In genomic region chr1:90990779-90991178, GRCh38 we compare ENCODE assay signal across 17 cellular contexts.
"Had no signal": no experiment of that assay in that cellular context is flagged by ENCODE, and none has a peak within 500 bp of the region (broad histone marks: within the 10 kb centered on the region; RNA-seq: fewer than 3 reads in every experiment).

No MANE protein-coding gene starts in this region.

- H3K27ac Mint-ChIP-seq: endodermal cell; stimulated activated effector memory CD8-positive, alpha-beta T cell treated with anti-CD3 and anti-CD28 coated beads, Interleukin-12 subunit alpha, Interleukin-12 subunit beta, amount 100 ng/mL, for 72 hours had no signal

- H3K4me3 Mint-ChIP-seq: endodermal cell; stimulated activated effector memory CD8-positive, alpha-beta T cell treated with anti-CD3 and anti-CD28 coated beads, Interleukin-12 subunit alpha, Interleukin-12 subunit beta, amount 100 ng/mL, for 72 hours; stimulated activated naive CD8-positive, alpha-beta T cell treated with anti-CD3 and anti-CD28 coated beads, Interleukin-15, Interleukin-2, amounts not matched to agents 100 ng/mL and 50 ng/mL, for 24 hours had no signal

- H3K4me1 Mint-ChIP-seq: endodermal cell had no signal

- DNase-seq: dermis blood vessel endothelial cell; endodermal cell; erythroblast; foreskin keratinocyte; head of caudate nucleus; left colon; left ventricle myocardium superior; mesendoderm; naive thymus-derived CD4-positive, alpha-beta T cell; pancreas; right lobe of liver; stimulated activated CD4-positive, alpha-beta T cell treated with anti-CD3 and anti-CD28 coated beads, Interleukin-4, amount 100 ng/mL, for 1 hour; stimulated activated CD8-positive, alpha-beta memory T cell treated with anti-CD3 and anti-CD28 coated beads, Interleukin-4, amount 100 ng/mL, for 48 hours; tibial artery; upper lobe of right lung had no signal

- H3K27me3 Mint-ChIP-seq: naive thymus-derived CD4-positive, alpha-beta T cell; stimulated activated naive CD8-positive, alpha-beta T cell treated with anti-CD3 and anti-CD28 coated beads, Interleukin-15, Interleukin-2, amounts not matched to agents 100 ng/mL and 50 ng/mL, for 24 hours had no signal

- ATAC-seq: foreskin keratinocyte; left colon; left ventricle myocardium superior; pancreas; stimulated activated effector memory CD8-positive, alpha-beta T cell treated with anti-CD3 and anti-CD28 coated beads, Interleukin-12 subunit alpha, Interleukin-12 subunit beta, amount 100 ng/mL, for 72 hours; upper lobe of right lung had no signal
